17 cellular contexts compared by ENCODE assay signal in genomic region chr17:29977836-29978235, GRCh38. TPM values are rescaled to one million over a fixed set of nuclear protein-coding genes. Genes with fewer than 3 reads are reported as not detected.
DNase-seq lines count a peak whose midpoint lies in the region; ATAC-seq and TF ChIP-seq lines count a peak whose summit lies in the region.
"Had no signal": no experiment of that assay in that cellular context is flagged by ENCODE, and none has a peak within 500 bp of the region (broad histone marks: within the 10 kb centered on the region; RNA-seq: fewer than 3 reads in every experiment).

No MANE protein-coding gene starts in this region.

- TF ChIP-seq CTCF in CD8-positive, alpha-beta T cell (IDR thresholded peaks at IDR 0.05) = no peak

- DNase-seq in DMS 273 treated with DMSO at 0.1 percent for 48 hours (lab: John Stamatoyannopoulos, UW) = peak; percentile 28
- DNase-seq in NCI-H1694 (lab: John Stamatoyannopoulos, UW) = peak; percentile 36
- peak; percentile 24 for DNase-seq in dedifferentiated amniotic fluid mesenchymal stem cell (ENCODE audit: extremely low spot score)
- peak; percentile 70 to 90 for DNase-seq in trophoblast cell
- no peak for DNase-seq in CD8-positive, alpha-beta T cell
- DNase-seq: activated CD4-positive, alpha-beta T cell treated with anti-CD3 and anti-CD28 coated beads for 36 hours; activated T-cell treated with anti-CD3 and anti-CD28 coated beads, Interleukin-2, amount 50 U/mL, for 24 hours; KG1; left lung; naive B cell; NCI-H2029 treated with DMSO at 0.1 percent for 48 hours; SHP77 treated with DMSO at 0.1 percent for 48 hours; tibial artery had no signal

- no peak overlapping the region for H2AFZ ChIP-seq in trophoblast cell (ENCODE audit: insufficient read depth, low read length, poor library complexity)
- H2AFZ ChIP-seq: hepatocyte had no signal

- intact Hi-C loops in CD8-positive, alpha-beta T cell (cut with DNase I, micrococcal nuclease) = loop anchor here in 1 of 2 experiments (1.0 kb wide), 1 partner anchor 42 kb away; no protein-coding TSS in a partner anchor

- no peaks in the 10 kb centered on the region for H3K27me3 Mint-ChIP-seq in CD8-positive, alpha-beta T cell (ENCODE audit: low read depth)
- H3K27me3 Mint-ChIP-seq: activated CD4-positive, alpha-beta T cell treated with anti-CD3 and anti-CD28 coated beads for 36 hours; activated T-cell treated with anti-CD3 and anti-CD28 coated beads, Interleukin-2, amount 50 U/mL, for 24 hours; naive B cell had no signal

- H2BK5ac ChIP-seq in trophoblast cell (ENCODE audit: low read depth, low read length, poor library complexity) = no peak overlapping the region

- ATAC-seq in CD8-positive, alpha-beta T cell = no peak
- ATAC-seq in HG03571 (IDR thresholded peaks at IDR 0.05; ENCODE audit: unreplicated experiment) (no peak), GM18505 (IDR thresholded peaks at IDR 0.05; ENCODE audit: unreplicated experiment) (no peak)
- ATAC-seq: activated CD4-positive, alpha-beta T cell treated with anti-CD3 and anti-CD28 coated beads for 36 hours; left lung had no signal

- H3K23ac ChIP-seq in trophoblast cell (ENCODE audit: low read length) = no peak overlapping the region

- H3K79me1 ChIP-seq in trophoblast cell (ENCODE audit: low read length) = no peaks in the 10 kb centered on the region

- H3K18ac ChIP-seq in trophoblast cell (ENCODE audit: low read length) = no peak overlapping the region

- H4K8ac ChIP-seq in trophoblast cell (ENCODE audit: low read depth, low read length) = no peak overlapping the region

- no peak overlapping the region for H3K4ac ChIP-seq in trophoblast cell (ENCODE audit: low read depth, low read length)

- no peak overlapping the region for H2AK5ac ChIP-seq in trophoblast cell (ENCODE audit: low read length)

- H3K4me3 ChIP-seq in trophoblast cell (ENCODE audit: low read depth, low read length) = no peak overlapping the region
- H3K4me3 ChIP-seq in CD8-positive, alpha-beta T cell (ENCODE audit: low read depth, low read length) = no peak overlapping the region
- H3K4me3 ChIP-seq: hepatocyte, left lung, tibial artery had no signal

- no peaks in the 10 kb centered on the region for H3K9me3 ChIP-seq in trophoblast cell (ENCODE audit: insufficient read depth, low read depth, low read length)
- no peaks in the 10 kb centered on the region for H3K9me3 ChIP-seq in CD8-positive, alpha-beta T cell (ENCODE audit: low read length)
- H3K9me3 ChIP-seq: left lung, tibial artery had no signal

- H4K12ac ChIP-seq in trophoblast cell (ENCODE audit: low read depth, low read length) = no peak overlapping the region

- H3K14ac ChIP-seq in trophoblast cell (ENCODE audit: low read length) = no peak overlapping the region

- H3K27ac Mint-ChIP-seq in CD8-positive, alpha-beta T cell = no peak overlapping the region
- H3K27ac Mint-ChIP-seq: activated CD4-positive, alpha-beta T cell treated with anti-CD3 and anti-CD28 coated beads for 36 hours; activated T-cell treated with anti-CD3 and anti-CD28 coated beads, Interleukin-2, amount 50 U/mL, for 24 hours; naive B cell; T-helper 2 cell treated with Interferon-gamma antibody and Interleukin-4, amounts not matched to agents 5 μg/mL and 100 μg/mL, for 36 hours had no signal

- POLR2A ChIA-PET in CD8-positive, alpha-beta T cell (lab: Charles Lee) = no interaction called here

- WGBS in trophoblast cell (ENCODE audit: extremely low coverage, insufficient coverage, insufficient read length) = no CpG with 5 or more reads among the region's 1 CpG

- H2BK120ac ChIP-seq in trophoblast cell (ENCODE audit: insufficient read depth, low read length, poor library complexity) = no peak overlapping the region

- H3K9me3 Mint-ChIP-seq in CD8-positive, alpha-beta T cell = no peaks in the 10 kb centered on the region
- H3K9me3 Mint-ChIP-seq: activated T-cell treated with anti-CD3 and anti-CD28 coated beads, Interleukin-2, amount 50 U/mL, for 24 hours; naive B cell; T-helper 2 cell treated with Interferon-gamma antibody and Interleukin-4, amounts not matched to agents 5 μg/mL and 100 μg/mL, for 36 hours had no signal

- H4K91ac ChIP-seq in trophoblast cell (ENCODE audit: low read depth, low read length) = no peak overlapping the region

- no peak overlapping the region for H2BK12ac ChIP-seq in trophoblast cell (ENCODE audit: low read length)

- H3K36me3 Mint-ChIP-seq in CD8-positive, alpha-beta T cell = no peaks in the 10 kb centered on the region
- H3K36me3 Mint-ChIP-seq: naive B cell had no signal

- no peaks in the 10 kb centered on the region for H3K79me2 ChIP-seq in trophoblast cell (ENCODE audit: control insufficient read depth, insufficient read depth, low read length, poor library complexity)
- H3K79me2 ChIP-seq: hepatocyte had no signal

- no peak overlapping the region for H3K4me3 Mint-ChIP-seq in CD8-positive, alpha-beta T cell
- H3K4me3 Mint-ChIP-seq: activated CD4-positive, alpha-beta T cell treated with anti-CD3 and anti-CD28 coated beads for 36 hours; activated T-cell treated with anti-CD3 and anti-CD28 coated beads, Interleukin-2, amount 50 U/mL, for 24 hours; naive B cell; T-helper 2 cell treated with Interferon-gamma antibody and Interleukin-4, amounts not matched to agents 5 μg/mL and 100 μg/mL, for 36 hours had no signal

- H3K9ac ChIP-seq in trophoblast cell (ENCODE audit: low read length) = no peak overlapping the region

- H3K4me1 Mint-ChIP-seq in CD8-positive, alpha-beta T cell (ENCODE audit: low read depth) = no peaks in the 10 kb centered on the region
- H3K4me1 Mint-ChIP-seq: activated CD4-positive, alpha-beta T cell treated with anti-CD3 and anti-CD28 coated beads for 36 hours had no signal

- TF ChIP-seq POLR2A in GM18505 (IDR thresholded peaks at IDR 0.05; ENCODE audit: borderline replicate concordance, extremely low read depth, insufficient read depth, insufficient read length) = no peak

- H3K4me1 ChIP-seq in trophoblast cell (ENCODE audit: control insufficient read depth in 1 of 2, insufficient read depth in 2 of 2, low read length in 2 of 2) = no peaks in the 10 kb centered on the region
- no peaks in the 10 kb centered on the region for H3K4me1 ChIP-seq in CD8-positive, alpha-beta T cell (ENCODE audit: insufficient read depth, low read length)
- H3K4me1 ChIP-seq: left lung, tibial artery had no signal

- CTCF ChIA-PET in CD8-positive, alpha-beta T cell (lab: Charles Lee) = interaction anchor here (1.0 kb wide), 2 partner anchors 11 to 170 kb away, joined by 3 read pairs; no protein-coding TSS in a partner anchor

- H3K4me2 ChIP-seq in trophoblast cell (ENCODE audit: low read length) = no peak overlapping the region
- H3K4me2 ChIP-seq: hepatocyte had no signal

- H3K36me3 ChIP-seq in trophoblast cell (ENCODE audit: control insufficient read depth in 1 of 2, insufficient read depth in 2 of 2, low read length in 2 of 2) = no peaks in the 10 kb centered on the region
- no peaks in the 10 kb centered on the region for H3K36me3 ChIP-seq in CD8-positive, alpha-beta T cell (ENCODE audit: insufficient read depth, low read length)
- H3K36me3 ChIP-seq: left lung, tibial artery had no signal

- H3K27me3 ChIP-seq in trophoblast cell (ENCODE audit: insufficient read depth, low read length) = no peaks in the 10 kb centered on the region
- H3K27me3 ChIP-seq in CD8-positive, alpha-beta T cell (ENCODE audit: insufficient read depth, low read length) = no peaks in the 10 kb centered on the region
- H3K27me3 ChIP-seq: hepatocyte, left lung, tibial artery had no signal

- H3K27ac ChIP-seq in trophoblast cell (ENCODE audit: low read depth, low read length) = no peak overlapping the region
- no peak overlapping the region for H3K27ac ChIP-seq in CD8-positive, alpha-beta T cell (ENCODE audit: low read depth, low read length)
- H3K27ac ChIP-seq: hepatocyte, left lung, tibial artery had no signal

RNA-seq across cellular contexts. Expression of gene EFCAB5, which starts 36.4 kb away (rescaled TPM):
- polyA plus RNA-seq in trophoblast cell (2013) = 0.18 and 0.19 TPM in 2 replicates
- total RNA-seq in CD8-positive, alpha-beta T cell = 1 to 10 TPM in 1 of 2 experiments, under 1 TPM in 1; 0.56 to 1.1 TPM

RNA-seq across cellular contexts. Expression of gene SSH2, which starts 47.8 kb away (rescaled TPM):
- 26.4 and 27.7 TPM in 2 replicates for polyA plus RNA-seq in trophoblast cell (2013)
- 10 to 100 TPM; 77.7 to 78.5 TPM for total RNA-seq in CD8-positive, alpha-beta T cell

Comparison
In these comparisons a context has a peak if more than half of its experiments do, and no peak if none do; other contexts are left out.
1. DNase-seq: peak in DMS 273 treated with DMSO at 0.1 percent for 48 hours (single experiment), NCI-H1694 (single experiment), dedifferentiated amniotic fluid mesenchymal stem cell (single experiment) and trophoblast cell (2 of 2); none in CD8-positive, alpha-beta T cell (0 of 7).